10 cellular contexts compared by ENCODE assay signal in genomic region chr9:42219866-42220265, GRCh38. TPM values are rescaled to one million over a fixed set of nuclear protein-coding genes. Genes with fewer than 3 reads are reported as not detected.
"Had no signal": no experiment of that assay in that cellular context is flagged by ENCODE, and none has a peak within 500 bp of the region (broad histone marks: within the 10 kb centered on the region; RNA-seq: fewer than 3 reads in every experiment).

No MANE protein-coding gene starts in this region.

RNA-seq across cellular contexts. Expression of gene SPATA31A6, which starts 36.4 kb away (rescaled TPM):
- total RNA-seq: activated CD4-positive, alpha-beta T cell treated with anti-CD3 and anti-CD28 coated beads, Interleukin-2, amount 10 ng/mL, durations not matched to agents 24 days and 14 days; activated CD8-positive, alpha-beta memory T cell treated with anti-CD3 and anti-CD28 coated beads for 36 hours; activated CD8-positive, alpha-beta T cell treated with anti-CD3 and anti-CD28 coated beads for 36 hours; activated naive CD8-positive, alpha-beta T cell treated with anti-CD3 and anti-CD28 coated beads for 36 hours; activated T-cell treated with anti-CD3 and anti-CD28 coated beads, Interleukin-2, amount 50 U/mL, for 72 hours; activated T-helper 17 cell treated with anti-CD3 and anti-CD28 coated beads, Interleukin-2, amount 50 U/mL, for 72 hours; ascending aorta; cardiac muscle cell; MCF 10A; SJSA1 had no signal
- polyA plus RNA-seq: cardiac muscle cell had no signal
